In genomic region chr22:50544746-50545253, GRCh38 we compare ENCODE assay signal across 2 cellular contexts.
TF ChIP-seq lines count a peak whose summit lies in the region.

No MANE protein-coding gene starts in this region.

TF ChIP-seq in liver, 16 proteins besides CTCF, POLR2A, EP300 and RAD21:
- TF ChIP-seq HNF4G (IDR thresholded peaks at IDR 0.05) (no peak), FOXA1 (IDR thresholded peaks at IDR 0.05) (no peak), MAX (IDR thresholded peaks at IDR 0.05) (no peak), TAF1 (conservative IDR thresholded peaks at IDR 0.05) (no peak), YY1 (IDR thresholded peaks at IDR 0.05) (no peak), JUND (IDR thresholded peaks at IDR 0.05) (no peak), HNF4A (conservative IDR thresholded peaks at IDR 0.05) (no peak), FOXA2 (IDR thresholded peaks at IDR 0.05) (no peak), SP1 (IDR thresholded peaks at IDR 0.05) (no peak), NR2F2 (IDR thresholded peaks at IDR 0.05) (no peak), RXRA (IDR thresholded peaks at IDR 0.05) (no peak), EGR1 (IDR thresholded peaks at IDR 0.05; ENCODE audit: low read depth in 2 of 2) (no peak), REST (IDR thresholded peaks at IDR 0.05) (no peak)
- TF ChIP-seq, protein P1, sequence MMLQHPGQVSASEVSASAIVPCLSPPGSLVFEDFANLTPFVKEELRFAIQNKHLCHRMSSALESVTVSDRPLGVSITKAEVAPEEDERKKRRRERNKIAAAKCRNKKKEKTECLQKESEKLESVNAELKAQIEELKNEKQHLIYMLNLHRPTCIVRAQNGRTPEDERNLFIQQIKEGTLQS (IDR thresholded peaks at IDR 0.05) = no peak

TF ChIP-seq in HepG2, 621 proteins besides CTCF, POLR2A, EP300 and RAD21:
- TF ChIP-seq KDM4B (CRISPR knock-in tag; IDR thresholded peaks at IDR 0.05) (no peak), EED (CRISPR knock-in tag; IDR thresholded peaks at IDR 0.05) (no peak)
